2 cellular contexts compared by ENCODE assay signal in genomic region chr12:72677187-72677586, GRCh38.
TF ChIP-seq lines count a peak whose summit lies in the region.

No MANE protein-coding gene starts in this region.

TF ChIP-seq in liver, 16 proteins besides CTCF, POLR2A, EP300 and RAD21:
- peak; percentile 22 to 39 for TF ChIP-seq HNF4A (conservative IDR thresholded peaks at IDR 0.05)
- TF ChIP-seq GABPA (IDR thresholded peaks at IDR 0.05 in 1 of 2, conservative IDR thresholded peaks at IDR 0.05 in 1 of 2), result no peak
- TF ChIP-seq SP1 (IDR thresholded peaks at IDR 0.05), result peak; percentile 76
- peak; percentile 78 to 82 for TF ChIP-seq RXRA (IDR thresholded peaks at IDR 0.05)
- TF ChIP-seq JUND (IDR thresholded peaks at IDR 0.05), result peak in 1 of 2 donors; percentile 25

TF ChIP-seq in HepG2, 621 proteins besides CTCF, POLR2A, EP300 and RAD21:
- TF ChIP-seq ZNF276 (CRISPR knock-in tag; IDR thresholded peaks at IDR 0.05; ENCODE audit: low read depth), result no peak
- TF ChIP-seq KLF15 (CRISPR knock-in tag; IDR thresholded peaks at IDR 0.05; ENCODE audit: borderline replicate concordance), result no peak
- TF ChIP-seq PHF21A (CRISPR knock-in tag; IDR thresholded peaks at IDR 0.05), result no peak
- no peak for TF ChIP-seq ZNF136 (CRISPR knock-in tag; IDR thresholded peaks at IDR 0.05; ENCODE audit: low read depth)
- no peak for TF ChIP-seq FOXP1 (IDR thresholded peaks at IDR 0.05)
- no peak for TF ChIP-seq FOXP1 (CRISPR knock-in tag; IDR thresholded peaks at IDR 0.05)
- no peak for TF ChIP-seq ZNF572 (CRISPR knock-in tag; IDR thresholded peaks at IDR 0.05)
- no peak for TF ChIP-seq CENPBD1 (CRISPR knock-in tag; IDR thresholded peaks at IDR 0.05; ENCODE audit: borderline replicate concordance, low read depth)
- no peak for TF ChIP-seq REPIN1 (CRISPR knock-in tag; IDR thresholded peaks at IDR 0.05; ENCODE audit: borderline replicate concordance, low read depth)
- TF ChIP-seq FLYWCH1 (CRISPR knock-in tag; IDR thresholded peaks at IDR 0.05), result no peak
- no peak for TF ChIP-seq HDAC6 (IDR thresholded peaks at IDR 0.05; ENCODE audit: low read depth, low read length)
- TF ChIP-seq THAP9 (CRISPR knock-in tag; IDR thresholded peaks at IDR 0.05; ENCODE audit: borderline replicate concordance), result no peak
- no peak for TF ChIP-seq ZNF143 (CRISPR knock-in tag; IDR thresholded peaks at IDR 0.05)
- TF ChIP-seq HNRNPL (IDR thresholded peaks at IDR 0.05; ENCODE audit: low read depth, low read length), result no peak
- no peak for TF ChIP-seq ZNF12 (CRISPR knock-in tag; IDR thresholded peaks at IDR 0.05)
- TF ChIP-seq FOXM1 (CRISPR knock-in tag; IDR thresholded peaks at IDR 0.05), result no peak
- TF ChIP-seq RFXAP (CRISPR knock-in tag; IDR thresholded peaks at IDR 0.05; ENCODE audit: borderline replicate concordance), result no peak
- TF ChIP-seq ZNF414 (CRISPR knock-in tag; IDR thresholded peaks at IDR 0.05), result no peak
- TF ChIP-seq ZNF17 (CRISPR knock-in tag; IDR thresholded peaks at IDR 0.05), result no peak
- no peak for TF ChIP-seq ZBTB40 (IDR thresholded peaks at IDR 0.05)
- no peak for TF ChIP-seq ZBTB40 (CRISPR knock-in tag; IDR thresholded peaks at IDR 0.05)
